ENCODE assay signal across 21 cellular contexts in genomic region chr15:90465930-90466567, GRCh38.
A peak's percentile ranks its signal among the peaks of the same experiment; 100 is the strongest.
DNase-seq lines count a peak whose midpoint lies in the region; ATAC-seq, FAIRE-seq and TF ChIP-seq lines count a peak whose summit lies in the region.
"Had no signal": no experiment of that assay in that cellular context is flagged by ENCODE, and none has a peak within 500 bp of the region (broad histone marks: within the 10 kb centered on the region; RNA-seq: fewer than 3 reads in every experiment).

No MANE protein-coding gene starts in this region.

- H3K4me3 Mint-ChIP-seq in CD4-positive, CD25-positive, alpha-beta regulatory T cell, result no peak overlapping the region
- H3K4me3 Mint-ChIP-seq in activated CD4-positive, alpha-beta memory T cell treated with anti-CD3 and anti-CD28 coated beads for 36 hours, result no peak overlapping the region
- H3K4me3 Mint-ChIP-seq: activated T-cell treated with anti-CD3 and anti-CD28 coated beads, Interleukin-2, amount 50 U/mL, for 4 hours had no signal

- H3K9me1 ChIP-seq in endothelial cell of umbilical vein (replicated peaks; ENCODE audit: control insufficient read depth, extremely low read depth, insufficient read depth, low read length), result no peaks in the 10 kb centered on the region

- peaks cover 85% of the 10 kb centered on the region for H3K36me3 ChIP-seq in CD4-positive, CD25-positive, alpha-beta regulatory T cell (ENCODE audit: control insufficient read depth, insufficient read depth, low read length)
- H3K36me3 ChIP-seq in endothelial cell of umbilical vein (ENCODE audit: control insufficient read depth in 2 of 2, extremely low read depth in 1 of 2, insufficient read depth in 2 of 2, low read length in 2 of 2) (peaks cover under 1 to 25% of the 10 kb centered on the region in 2 experiments), osteoblast (ENCODE audit: insufficient read depth, low read length) (peaks cover 48% of the 10 kb centered on the region)
- H3K36me3 ChIP-seq: BE2C had no signal

- H3K27me3 ChIP-seq in CD4-positive, CD25-positive, alpha-beta regulatory T cell (ENCODE audit: control insufficient read depth, insufficient read depth, low read length), result no peaks in the 10 kb centered on the region
- H3K27me3 ChIP-seq in endothelial cell of umbilical vein (ENCODE audit: control insufficient read depth in 2 of 2, insufficient read depth in 2 of 2, low read length in 2 of 2) (no peaks in the 10 kb centered on the region), osteoblast (ENCODE audit: insufficient read depth, low read length) (no peaks in the 10 kb centered on the region)
- H3K27me3 ChIP-seq: BE2C, hepatocyte, upper lobe of left lung had no signal

- no peak for TF ChIP-seq POLR2A in endothelial cell of umbilical vein (IDR thresholded peaks at IDR 0.05; ENCODE audit: low read depth, low read length)

- H3K9me3 ChIP-seq in CD4-positive, CD25-positive, alpha-beta regulatory T cell (ENCODE audit: control insufficient read depth in 2 of 2, low read length in 2 of 2), result no peaks in the 10 kb centered on the region
- H3K9me3 ChIP-seq in endothelial cell of umbilical vein (replicated peaks; ENCODE audit: control insufficient read depth, insufficient read depth, low read length), result no peaks in the 10 kb centered on the region
- no peaks in the 10 kb centered on the region for H3K9me3 ChIP-seq in osteoblast (ENCODE audit: low read depth, low read length)
- H3K9me3 ChIP-seq: BE2C, upper lobe of left lung had no signal

- no peaks in the 10 kb centered on the region for H3K9me3 Mint-ChIP-seq in CD4-positive, CD25-positive, alpha-beta regulatory T cell
- no peaks in the 10 kb centered on the region for H3K9me3 Mint-ChIP-seq in activated CD4-positive, alpha-beta memory T cell treated with anti-CD3 and anti-CD28 coated beads for 36 hours
- H3K9me3 Mint-ChIP-seq: activated T-cell treated with anti-CD3 and anti-CD28 coated beads, Interleukin-2, amount 50 U/mL, for 4 hours had no signal

- H4K20me1 ChIP-seq in endothelial cell of umbilical vein (replicated peaks; ENCODE audit: control insufficient read depth, extremely low read depth, insufficient read depth, low read length) (peaks cover 5% of the 10 kb centered on the region), osteoblast (ENCODE audit: insufficient read depth, low read length) (peaks cover 16% of the 10 kb centered on the region)

- no peak overlapping the region for H3K4me2 ChIP-seq in endothelial cell of umbilical vein (ENCODE audit: insufficient read depth, low read length)
- H3K4me2 ChIP-seq in osteoblast (ENCODE audit: insufficient read depth, low read length), result no peak overlapping the region
- H3K4me2 ChIP-seq: hepatocyte had no signal

- H3K27me3 Mint-ChIP-seq in CD4-positive, CD25-positive, alpha-beta regulatory T cell, result no peaks in the 10 kb centered on the region
- H3K27me3 Mint-ChIP-seq in activated CD4-positive, alpha-beta memory T cell treated with anti-CD3 and anti-CD28 coated beads for 36 hours, result no peaks in the 10 kb centered on the region

- no TSS peak for BruUV-seq in endothelial cell of umbilical vein (replicated peaks; lab: Mats Ljungman, UMichigan)

- peaks cover 7% of the 10 kb centered on the region for H3K79me2 ChIP-seq in endothelial cell of umbilical vein (ENCODE audit: control insufficient read depth, insufficient read depth, low read length)
- peaks cover 36% of the 10 kb centered on the region for H3K79me2 ChIP-seq in osteoblast (ENCODE audit: insufficient read depth, low read length)

- H3K27ac ChIP-seq in CD4-positive, CD25-positive, alpha-beta regulatory T cell (ENCODE audit: insufficient read depth, low read length, poor library complexity, severe bottlenecking), result no peak overlapping the region
- H3K27ac ChIP-seq in endothelial cell of umbilical vein (ENCODE audit: insufficient read depth, low read depth, low read length) (no peak overlapping the region), osteoblast (ENCODE audit: low read depth, low read length) (peak overlapping the region; percentile 57)
- H3K27ac ChIP-seq: hepatocyte, upper lobe of left lung had no signal

- H3K4me1 Mint-ChIP-seq in CD4-positive, CD25-positive, alpha-beta regulatory T cell, result peaks cover 22 to 49% (median 28%) of the 10 kb centered on the region in 4 donors
- peaks cover 30% of the 10 kb centered on the region for H3K4me1 Mint-ChIP-seq in activated CD4-positive, alpha-beta memory T cell treated with anti-CD3 and anti-CD28 coated beads for 36 hours (ENCODE audit: low read depth)

- peak overlapping the region in 2 of 3 donors; percentile 12 to 24 for H3K27ac Mint-ChIP-seq in CD4-positive, CD25-positive, alpha-beta regulatory T cell
- H3K27ac Mint-ChIP-seq in activated CD4-positive, alpha-beta memory T cell treated with anti-CD3 and anti-CD28 coated beads for 36 hours, result peak overlapping the region; percentile 50

- intact Hi-C loops in activated CD4-positive, alpha-beta memory T cell treated with anti-CD3 and anti-CD28 coated beads for 36 hours (cut with micrococcal nuclease), result no loop called here
- intact Hi-C loops in endothelial cell of umbilical vein (cut with micrococcal nuclease), result loop anchor here (1.0 kb wide), 1 partner anchor 78 kb away; the partner anchor contains the start of gene IQGAP1

- H3K36me3 Mint-ChIP-seq in CD4-positive, CD25-positive, alpha-beta regulatory T cell, result peaks cover 52% of the 10 kb centered on the region
- peaks cover 30% of the 10 kb centered on the region for H3K36me3 Mint-ChIP-seq in activated CD4-positive, alpha-beta memory T cell treated with anti-CD3 and anti-CD28 coated beads for 36 hours

- H2AFZ ChIP-seq in endothelial cell of umbilical vein (ENCODE audit: low read depth, low read length), result no peak overlapping the region
- no peak overlapping the region for H2AFZ ChIP-seq in osteoblast (ENCODE audit: low read length)
- H2AFZ ChIP-seq: hepatocyte had no signal

- no peak for TF ChIP-seq CTCF in endothelial cell of umbilical vein (IDR thresholded peaks at IDR 0.05; ENCODE audit: extremely low read depth in 1 of 2, insufficient read depth in 1 of 2, low read depth in 1 of 2, low read length in 2 of 2)
- no peak for TF ChIP-seq CTCF in osteoblast (IDR thresholded peaks at IDR 0.05; ENCODE audit: extremely low read depth, low read depth, low read length)

- no peak for ATAC-seq in CD4-positive, CD25-positive, alpha-beta regulatory T cell (ENCODE audit: low read depth in 2 of 2)
- ATAC-seq in HG03342 (IDR thresholded peaks at IDR 0.05; ENCODE audit: unreplicated experiment), result no peak

- no peak overlapping the region for H3K4me3 ChIP-seq in CD4-positive, CD25-positive, alpha-beta regulatory T cell (ENCODE audit: low read depth, low read length)
- H3K4me3 ChIP-seq in endothelial cell of umbilical vein (replicated peaks in 1 of 3; ENCODE audit: insufficient read depth in 1 of 3, low read depth in 1 of 3, low read length in 3 of 3), result no peak overlapping the region
- no peak overlapping the region for H3K4me3 ChIP-seq in osteoblast (ENCODE audit: insufficient read depth, low read length)
- H3K4me3 ChIP-seq: hepatocyte, lung, upper lobe of left lung had no signal

- no peak for DNase-seq in CD4-positive, CD25-positive, alpha-beta regulatory T cell
- DNase-seq in activated CD4-positive, alpha-beta memory T cell treated with anti-CD3 and anti-CD28 coated beads for 36 hours, result no peak
- DNase-seq in endothelial cell of umbilical vein (ENCODE audit: low read depth, low spot score) (peak; percentile 51), osteoblast (ENCODE audit: insufficient read length, low spot score, missing footprints) (peak; percentile 14), HEK293T (ENCODE audit: extremely low spot score) (no peak), activated gamma-delta T cell (lab: John Stamatoyannopoulos, UW) (no peak), HT-29 (ENCODE audit: low spot score) (no peak)
- DNase-seq: activated CD4-positive, alpha-beta T cell treated with anti-CD3 and anti-CD28 coated beads for 4 hours; activated T-cell treated with anti-CD3 and anti-CD28 coated beads, Interleukin-2, amount 50 U/mL, for 4 hours; anterior cingulate cortex; BE2C; DND-41; NCI-H1436 treated with DMSO at 0.1 percent for 48 hours; NCI-H510A; stimulated activated CD4-positive, alpha-beta T cell treated with anti-CD3 and anti-CD28 coated beads, Interleukin-15, amount 100 ng/mL, for 24 hours; T-helper 1 cell; upper lobe of left lung had no signal

- FAIRE-seq in endothelial cell of umbilical vein (lab: Jason Lieb, UNC), result no peak
- FAIRE-seq: endometrium had no signal

- POLR2A ChIA-PET in activated CD4-positive, alpha-beta memory T cell treated with anti-CD3 and anti-CD28 coated beads for 36 hours (lab: Charles Lee), result no interaction called here
- POLR2A ChIA-PET in endothelial cell of umbilical vein (lab: Charles Lee) (no interaction called here), HEK293T (lab: Yijun Ruan, JAX) (interaction anchor here (2.6 kb wide), 1 partner anchor 78 kb away, joined by 10 read pairs; the partner anchor contains the start of gene IQGAP1)

- no peaks in the 10 kb centered on the region for H3K4me1 ChIP-seq in CD4-positive, CD25-positive, alpha-beta regulatory T cell (ENCODE audit: control insufficient read depth, insufficient read depth, low read length, poor library complexity, severe bottlenecking)
- H3K4me1 ChIP-seq in endothelial cell of umbilical vein (ENCODE audit: control insufficient read depth, extremely low read depth, insufficient read depth, low read length) (peaks cover 39% of the 10 kb centered on the region), osteoblast (ENCODE audit: insufficient read depth, low read length) (peaks cover 40% of the 10 kb centered on the region)
- H3K4me1 ChIP-seq: BE2C had no signal

- H3K9ac ChIP-seq in endothelial cell of umbilical vein (replicated peaks; ENCODE audit: extremely low read depth, insufficient read depth, low read length), result no peak overlapping the region

- dilution Hi-C loops in endothelial cell of umbilical vein (cut with MboI; ENCODE audit: extremely low pct_ligation_motif_present, low sequenced_read_pairs), result no loop called here

- CTCF ChIA-PET in activated CD4-positive, alpha-beta memory T cell treated with anti-CD3 and anti-CD28 coated beads for 36 hours (lab: Charles Lee), result interaction anchor here (2.1 to 4.6 kb wide), 3 partner anchors 16 to 146 kb away, joined by 8 to 27 read pairs (median 12); no protein-coding TSS in a partner anchor
- CTCF ChIA-PET in endothelial cell of umbilical vein (lab: Charles Lee), result interaction anchor here (0.9 to 8.1 kb wide), 5 partner anchors 13 to 164 kb away, joined by 3 to 45 read pairs (median 7); no protein-coding TSS in a partner anchor
- CTCF ChIA-PET in HEK293T (lab: Yijun Ruan, JAX), result interaction anchor here (0.7 kb wide), 1 partner anchor 568 kb away, joined by 3 read pairs; no protein-coding TSS in a partner anchor

TF ChIP-seq in endothelial cell of umbilical vein, 7 proteins besides CTCF, POLR2A, EP300 and RAD21 (continues in another document):
- TF ChIP-seq GATA2 (IDR thresholded peaks at IDR 0.05; ENCODE audit: insufficient read depth, insufficient read length, low read depth, low read length) (no peak), FOS (IDR thresholded peaks at IDR 0.05; ENCODE audit: borderline replicate concordance, insufficient read depth, low read length) (peak; percentile 58)

TF ChIP-seq in HEK293T, 16 proteins besides CTCF, POLR2A, EP300 and RAD21 (continues in another document):
- TF ChIP-seq FOXM1 (IDR thresholded peaks at IDR 0.05; ENCODE audit: borderline replicate concordance), result no peak
- TF ChIP-seq CTBP1 (IDR thresholded peaks at IDR 0.05; ENCODE audit: borderline replicate concordance), result no peak
- no peak for TF ChIP-seq FOXK2 (IDR thresholded peaks at IDR 0.05)
- no peak for TF ChIP-seq HDGF (IDR thresholded peaks at IDR 0.05; ENCODE audit: borderline replicate concordance)

Comparison
In these comparisons a context has a peak if more than half of its experiments do, and no peak if none do; other contexts are left out.
1. DNase-seq: peak in endothelial cell of umbilical vein (single experiment) and osteoblast (single experiment); none in CD4-positive, CD25-positive, alpha-beta regulatory T cell (0 of 3), activated CD4-positive, alpha-beta memory T cell treated with anti-CD3 and anti-CD28 coated beads for 36 hours (single experiment), HEK293T (single experiment), activated gamma-delta T cell (single experiment) and HT-29 (single experiment).